16 cellular contexts compared by ENCODE assay signal in the genomic region with DNA sequence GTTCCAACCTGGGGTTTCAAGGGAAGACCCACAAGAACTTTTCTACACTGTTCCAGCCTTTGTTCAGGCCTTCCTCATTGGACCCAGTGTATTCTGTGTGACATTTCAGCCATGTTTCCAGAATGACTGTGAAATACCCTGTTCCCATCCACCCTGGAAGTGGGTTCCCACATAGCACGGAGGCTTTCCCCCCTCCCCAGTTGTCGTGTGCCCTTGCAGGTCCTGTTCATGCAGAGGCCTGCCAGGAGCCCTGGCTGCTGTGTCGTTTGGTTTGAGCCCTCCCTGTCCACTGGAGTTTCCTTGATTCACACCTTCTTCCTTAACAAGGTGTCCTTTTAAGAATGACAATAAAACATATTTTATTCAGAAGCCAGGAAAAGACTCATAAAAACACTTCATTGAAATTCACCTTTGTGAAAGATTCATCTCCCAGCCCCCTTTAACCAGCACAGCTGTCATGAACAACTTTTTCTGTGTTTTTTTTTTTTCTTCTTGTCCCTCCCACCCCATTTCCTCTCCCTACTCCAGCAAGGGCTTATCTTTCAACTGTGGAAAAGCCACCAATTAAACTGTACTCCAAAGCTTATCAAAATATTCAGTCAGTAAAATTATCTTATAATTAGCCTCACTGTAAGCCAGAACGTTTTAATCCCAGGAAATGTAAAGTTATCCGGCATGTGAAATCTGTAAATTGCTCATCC.
"Had no signal": no experiment of that assay in that cellular context is flagged by ENCODE, and none has a peak within 500 bp of the region (broad histone marks: within the 10 kb centered on the region; RNA-seq: fewer than 3 reads in every experiment).

No MANE protein-coding gene starts in this region.

- H3K27me3 ChIP-seq: adrenal gland, pancreas, sigmoid colon, thyroid gland had no signal

- H3K9me3 ChIP-seq: adrenal gland, pancreas, sigmoid colon, thyroid gland had no signal

- H3K27ac Mint-ChIP-seq: activated CD8-positive, alpha-beta T cell treated with anti-CD3 and anti-CD28 coated beads for 36 hours; activated naive CD4-positive, alpha-beta T cell treated with anti-CD3 and anti-CD28 coated beads, Interleukin-2, amount 50 U/mL, for 24 hours had no signal

- H3K4me1 ChIP-seq: adrenal gland, pancreas, sigmoid colon, thyroid gland had no signal

- ATAC-seq: activated CD8-positive, alpha-beta T cell treated with anti-CD3 and anti-CD28 coated beads for 36 hours; pancreas; WTC11 had no signal

- FAIRE-seq: pancreas had no signal

- H3K4me3 ChIP-seq: adrenal gland, pancreas, sigmoid colon, thyroid gland had no signal

- H3K27ac ChIP-seq: adrenal gland, epithelial cell of prostate, pancreas, sigmoid colon, thyroid gland had no signal

- H3K36me3 ChIP-seq: adrenal gland, pancreas, sigmoid colon, thyroid gland had no signal

- DNase-seq: activated CD4-positive, alpha-beta T cell treated with anti-CD3 and anti-CD28 coated beads for 48 hours; activated CD8-positive, alpha-beta T cell treated with anti-CD3 and anti-CD28 coated beads for 36 hours; activated effector memory CD4-positive, alpha-beta T cell treated with anti-CD3 and anti-CD28 coated beads, Interleukin-2, amount 50 U/mL, for 16 hours; activated T-cell treated with anti-CD3 and anti-CD28 coated beads, Interleukin-2, amount 50 U/mL, for 48 hours; adrenal gland; foreskin melanocyte; head of caudate nucleus; kidney glomerular epithelial cell; pancreas; sigmoid colon; stimulated activated CD4-positive, alpha-beta T cell treated with anti-CD3 and anti-CD28 coated beads, Interleukin-12 subunit alpha, Interleukin-12 subunit beta, amount 100 ng/mL, for 4 hours; stimulated activated CD4-positive, alpha-beta T cell treated with anti-CD3 and anti-CD28 coated beads, Interleukin-2, amount 100 ng/mL, for 24 hours; thyroid gland had no signal

- H3K36me3 Mint-ChIP-seq: activated naive CD4-positive, alpha-beta T cell treated with anti-CD3 and anti-CD28 coated beads, Interleukin-2, amount 50 U/mL, for 24 hours had no signal

- H3K4me3 Mint-ChIP-seq: activated CD8-positive, alpha-beta T cell treated with anti-CD3 and anti-CD28 coated beads for 36 hours; activated naive CD4-positive, alpha-beta T cell treated with anti-CD3 and anti-CD28 coated beads, Interleukin-2, amount 50 U/mL, for 24 hours had no signal

- H3K9me3 Mint-ChIP-seq: activated CD8-positive, alpha-beta T cell treated with anti-CD3 and anti-CD28 coated beads for 36 hours; activated naive CD4-positive, alpha-beta T cell treated with anti-CD3 and anti-CD28 coated beads, Interleukin-2, amount 50 U/mL, for 24 hours; WTC11 had no signal
